Comparison of ENCODE assay signal across 16 cellular contexts in the genomic region with DNA sequence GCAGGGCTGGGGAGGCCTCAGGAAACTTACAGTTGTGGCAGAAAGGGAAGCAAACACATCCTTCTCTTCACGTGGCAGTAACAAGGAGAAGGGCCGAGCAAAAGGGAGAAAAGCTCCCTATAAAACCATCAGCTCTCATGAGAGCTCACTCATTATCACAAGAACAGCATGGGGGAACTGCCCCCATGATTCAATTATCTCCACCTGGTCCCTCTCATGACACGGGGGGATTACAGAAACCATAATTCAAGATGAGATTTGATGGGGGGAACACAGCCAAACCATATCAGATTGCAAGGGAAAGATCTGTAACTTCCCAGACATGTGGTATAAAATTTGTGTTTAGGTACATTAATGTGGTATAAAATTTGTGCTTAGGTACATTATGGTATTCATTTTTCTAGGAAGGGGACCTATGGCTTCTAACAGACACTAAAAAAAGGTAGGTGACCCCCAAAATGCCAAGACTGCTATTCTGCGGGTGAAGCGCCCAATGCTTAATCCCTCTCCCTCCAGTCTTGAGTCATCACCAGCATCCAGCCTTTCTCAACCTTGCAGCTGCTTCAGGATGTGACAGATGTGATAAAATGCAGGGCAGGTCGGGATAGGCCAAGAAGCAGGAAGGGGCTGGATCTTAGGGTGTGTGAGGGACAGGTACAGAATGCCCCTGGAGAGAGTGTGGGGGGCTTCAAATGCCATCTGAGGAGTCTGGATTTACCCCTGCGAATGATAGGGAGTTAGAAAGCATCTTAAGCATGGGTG.
"Had no signal": no experiment of that assay in that cellular context is flagged by ENCODE, and none has a peak within 500 bp of the region (broad histone marks: within the 10 kb centered on the region; RNA-seq: fewer than 3 reads in every experiment).

No MANE protein-coding gene starts in this region.

- H3K4me3 Mint-ChIP-seq: activated B cell treated with CpG ODN at 0.5 μM for 24 hours; activated CD4-positive, alpha-beta T cell treated with anti-CD3 and anti-CD28 coated beads, Interleukin-2, amount 10 ng/mL, durations not matched to agents 7 days and 5 days; central memory CD8-positive, alpha-beta T cell; natural killer cell; stimulated activated naive CD8-positive, alpha-beta T cell treated with anti-CD3 and anti-CD28 coated beads, Interleukin-15, Interleukin-2, amounts not matched to agents 100 ng/mL and 50 ng/mL, for 24 hours; T-helper 1 cell treated with Interleukin-12 subunit alpha and Interleukin-12 subunit beta and Interleukin-4 antibody, amounts not matched to agents 30 μg/mL and 1 μg/mL, for 36 hours had no signal

- ATAC-seq: mucosa of descending colon, natural killer cell had no signal

- H3K9me3 Mint-ChIP-seq: activated B cell treated with CpG ODN at 0.5 μM for 24 hours; activated CD4-positive, alpha-beta T cell treated with anti-CD3 and anti-CD28 coated beads, Interleukin-2, amount 10 ng/mL, durations not matched to agents 7 days and 5 days; central memory CD8-positive, alpha-beta T cell; natural killer cell; stimulated activated naive CD8-positive, alpha-beta T cell treated with anti-CD3 and anti-CD28 coated beads, Interleukin-15, Interleukin-2, amounts not matched to agents 100 ng/mL and 50 ng/mL, for 24 hours; T-helper 1 cell treated with Interleukin-12 subunit alpha and Interleukin-12 subunit beta and Interleukin-4 antibody, amounts not matched to agents 30 μg/mL and 1 μg/mL, for 36 hours had no signal

- DNase-seq: activated B cell treated with CpG ODN at 0.5 μM for 24 hours; activated CD4-positive, alpha-beta T cell treated with anti-CD3 and anti-CD28 coated beads, Interleukin-2, amount 10 ng/mL, durations not matched to agents 7 days and 5 days; activated naive CD4-positive, alpha-beta T cell treated with anti-CD3 and anti-CD28 coated beads, Interleukin-2, amount 50 U/mL, for 16 hours; adrenal gland; glutamatergic neuron; mammary epithelial cell; mucosa of descending colon; natural killer cell; nucleus accumbens; psoas muscle; sigmoid colon; stimulated activated CD4-positive, alpha-beta T cell treated with anti-CD3 and anti-CD28 coated beads, Interleukin-12 subunit alpha, Interleukin-12 subunit beta, amount 100 ng/mL, for 4 hours; testis had no signal

- H3K36me3 Mint-ChIP-seq: natural killer cell had no signal

- H3K9me3 ChIP-seq: adrenal gland, mucosa of descending colon, psoas muscle, sigmoid colon, testis had no signal

- H3K36me3 ChIP-seq: adrenal gland, sigmoid colon had no signal

- H3K27me3 ChIP-seq: adrenal gland, sigmoid colon, testis had no signal

- H3K27ac Mint-ChIP-seq: activated B cell treated with CpG ODN at 0.5 μM for 24 hours; activated CD4-positive, alpha-beta T cell treated with anti-CD3 and anti-CD28 coated beads, Interleukin-2, amount 10 ng/mL, durations not matched to agents 7 days and 5 days; natural killer cell; stimulated activated naive CD8-positive, alpha-beta T cell treated with anti-CD3 and anti-CD28 coated beads, Interleukin-15, Interleukin-2, amounts not matched to agents 100 ng/mL and 50 ng/mL, for 24 hours; T-helper 1 cell treated with Interleukin-12 subunit alpha and Interleukin-12 subunit beta and Interleukin-4 antibody, amounts not matched to agents 30 μg/mL and 1 μg/mL, for 36 hours had no signal

- H3K4me1 ChIP-seq: psoas muscle had no signal

- H3K4me3 ChIP-seq: adrenal gland, mucosa of descending colon, psoas muscle, sigmoid colon, testis had no signal

- H3K4me1 Mint-ChIP-seq: activated B cell treated with CpG ODN at 0.5 μM for 24 hours; central memory CD8-positive, alpha-beta T cell had no signal

- H3K27ac ChIP-seq: adrenal gland, psoas muscle, sigmoid colon, testis had no signal
